Comparison of ENCODE assay signal across 8 cellular contexts in the genomic region with DNA sequence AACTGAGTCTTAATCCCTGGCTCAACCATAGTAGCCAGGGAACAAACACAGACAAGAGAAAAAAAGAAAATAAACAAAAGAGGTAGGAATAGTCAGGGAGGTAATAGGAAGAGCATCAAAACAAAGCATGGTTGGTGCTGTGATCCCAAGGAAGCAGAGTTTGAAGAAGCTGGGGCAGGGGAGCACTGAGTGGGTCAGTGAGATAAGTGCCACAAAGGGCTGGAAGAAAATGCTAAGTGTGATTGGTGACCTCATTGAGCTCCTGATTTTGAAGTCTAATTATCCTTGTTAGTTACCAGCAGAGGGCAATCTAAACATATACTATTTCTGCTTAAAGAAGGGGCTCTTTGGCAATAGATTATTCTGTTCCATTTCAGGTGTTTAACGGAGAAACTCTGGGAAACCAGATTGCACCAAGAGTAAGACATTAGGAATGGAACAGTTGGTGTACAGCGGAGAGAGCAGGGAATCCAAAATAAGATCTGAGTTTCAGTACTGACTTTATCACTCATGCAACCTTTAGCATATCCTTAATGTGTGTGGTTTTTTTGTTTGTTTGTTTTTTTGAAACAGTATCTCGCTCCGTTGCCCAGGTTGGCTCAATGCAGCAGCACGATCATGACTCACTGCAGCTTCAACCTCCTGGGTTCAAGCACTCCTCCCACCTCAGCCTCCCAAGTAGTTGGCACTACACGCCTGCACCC. TPM values are rescaled to one million over a fixed set of nuclear protein-coding genes. Genes with fewer than 3 reads are reported as not detected.
DNase-seq lines count a peak whose midpoint lies in the region; ATAC-seq and TF ChIP-seq lines count a peak whose summit lies in the region.

No MANE protein-coding gene starts in this region.

- no peak overlapping the region for H3K4me3 Mint-ChIP-seq in osteocyte (ENCODE audit: unreplicated experiment)

- CTCF ChIA-PET in BJ (lab: Yijun Ruan, JAX) (interaction anchor here (0.5 to 8.0 kb wide), 27 partner anchors 9 to 366 kb away, joined by 3 to 78 read pairs (median 4); no protein-coding TSS in a partner anchor), SK-N-SH (lab: Yijun Ruan, JAX) (interaction anchor here (0.6 to 8.9 kb wide), 79 partner anchors 9 to 387 kb away, joined by 3 to 145 read pairs (median 4); a partner anchor contains a TSS)

- H3K36me3 Mint-ChIP-seq in osteocyte (ENCODE audit: unreplicated experiment): peaks cover 2% of the 10 kb centered on the region

- TF ChIP-seq CTCF in BJ (IDR thresholded peaks at IDR 0.05; ENCODE audit: insufficient read depth, low read depth, low read length) (peak; percentile 53), SK-N-SH (IDR thresholded peaks at IDR 0.05) (peak; percentile 69), fibroblast of lung (conservative IDR thresholded peaks at IDR 0.05 in 1 of 2, IDR thresholded peaks at IDR 0.05 in 1 of 2; ENCODE audit: low read depth in 1 of 2, low read length in 2 of 2) (peak; percentile 39 to 46), osteocyte (IDR thresholded peaks at IDR 0.05) (peak; percentile 72)

- H3K27me3 Mint-ChIP-seq in osteocyte (ENCODE audit: unreplicated experiment): no peaks in the 10 kb centered on the region

- H3K4me3 ChIP-seq in BJ (ENCODE audit: low read depth, low read length) (no peak overlapping the region), SK-N-SH (ENCODE audit: low read depth in 2 of 2, low read length in 1 of 2) (no peak overlapping the region; a peak in 1 of 4 replicates), fibroblast of lung (replicated peaks in 1 of 4; ENCODE audit: control extremely low read depth in 1 of 4, insufficient read depth in 1 of 4, low read depth in 3 of 4, low read length in 4 of 4) (no peak overlapping the region)

- H3K9me2 ChIP-seq in SK-N-SH: no peaks in the 10 kb centered on the region

- WGBS in SK-N-SH (ENCODE audit: low lambda C conversion rate): 79% methylated on average over 6 of the region's 6 CpGs

- H3K27ac Mint-ChIP-seq in osteocyte (ENCODE audit: unreplicated experiment): no peak overlapping the region

- no peaks in the 10 kb centered on the region for H4K20me1 ChIP-seq in SK-N-SH (ENCODE audit: insufficient read depth)
- no peaks in the 10 kb centered on the region for H4K20me1 ChIP-seq in fibroblast of lung (ENCODE audit: control insufficient read depth, extremely low read depth, insufficient read depth, low read length)

- DNase-seq in BJ (ENCODE audit: low read depth) (no peak), GM19238 (ENCODE audit: insufficient read length, low spot score) (peak; percentile 19), NCI-H1092 (lab: John Stamatoyannopoulos, UW) (peak; percentile 39), SK-N-SH (peak; percentile 65), fibroblast of lung (ENCODE audit: low read depth in 2 of 2) (peak; percentile 57 to 74), osteocyte (ENCODE audit: extremely low spot score, unreplicated experiment) (no peak)

- POLR2A ChIA-PET in BJ (lab: Charles Lee) (no interaction called here), SK-N-SH (lab: Yijun Ruan, JAX) (interaction anchor here (0.6 to 1.1 kb wide), 3 partner anchors 49 to 223 kb away, joined by 3 to 5 read pairs (median 3); no protein-coding TSS in a partner anchor)

- no peaks in the 10 kb centered on the region for H3K79me2 ChIP-seq in SK-N-SH (ENCODE audit: insufficient read depth)
- H3K79me2 ChIP-seq in fibroblast of lung (ENCODE audit: control insufficient read depth, insufficient read depth, low read length): no peaks in the 10 kb centered on the region

- H3K4me1 ChIP-seq in SK-N-SH (ENCODE audit: control insufficient read depth in 1 of 2, insufficient read depth in 2 of 2, low read depth in 1 of 2, low read length in 1 of 2) (no peaks in the 10 kb centered on the region), fibroblast of lung (ENCODE audit: control insufficient read depth, extremely low read depth, insufficient read depth, low read length) (no peaks in the 10 kb centered on the region)

- H2AFZ ChIP-seq in SK-N-SH (ENCODE audit: low read depth) (no peak overlapping the region), fibroblast of lung (ENCODE audit: low read length) (no peak overlapping the region)

- H3K9ac ChIP-seq in SK-N-SH (no peak overlapping the region), fibroblast of lung (ENCODE audit: insufficient read depth, low read length) (no peak overlapping the region)

- no peaks in the 10 kb centered on the region for H3K9me3 ChIP-seq in SK-N-SH
- no peaks in the 10 kb centered on the region for H3K9me3 ChIP-seq in fibroblast of lung (ENCODE audit: control insufficient read depth, insufficient read depth, low read depth, low read length)

- ATAC-seq in GM18520 (IDR thresholded peaks at IDR 0.05; ENCODE audit: unreplicated experiment) (no peak), HG02678 (IDR thresholded peaks at IDR 0.05; ENCODE audit: unreplicated experiment) (no peak)

- H3K4me2 ChIP-seq in SK-N-SH (no peak overlapping the region), fibroblast of lung (ENCODE audit: extremely low read depth, insufficient read depth, low read length) (no peak overlapping the region)

- no peaks in the 10 kb centered on the region for H3K9me3 Mint-ChIP-seq in osteocyte (ENCODE audit: unreplicated experiment)

- H3K4me1 Mint-ChIP-seq in osteocyte (ENCODE audit: unreplicated experiment): peaks cover 5% of the 10 kb centered on the region

- peak; percentile 89 for TF ChIP-seq RAD21 in SK-N-SH (IDR thresholded peaks at IDR 0.05; ENCODE audit: low read length)

- H3F3A ChIP-seq in SK-N-SH (replicated peaks; ENCODE audit: insufficient read depth): no peaks in the 10 kb centered on the region

- no peak for TF ChIP-seq EP300 in SK-N-SH (IDR thresholded peaks at IDR 0.05; ENCODE audit: borderline replicate concordance in 1 of 2, low read depth in 1 of 2, low read length in 1 of 2)

- H3K27me3 ChIP-seq in BJ (ENCODE audit: control insufficient read depth, insufficient read depth, low read length) (no peaks in the 10 kb centered on the region), SK-N-SH (ENCODE audit: insufficient read depth) (no peaks in the 10 kb centered on the region), fibroblast of lung (ENCODE audit: control insufficient read depth, insufficient read depth, low read length) (no peaks in the 10 kb centered on the region)

- H3K27ac ChIP-seq in SK-N-SH (ENCODE audit: low read depth in 2 of 2, low read length in 1 of 2): no peak overlapping the region
- H3K27ac ChIP-seq in fibroblast of lung (ENCODE audit: insufficient read depth, low read length): no peak overlapping the region

- H3K36me3 ChIP-seq in BJ (ENCODE audit: control insufficient read depth, insufficient read depth, low read length) (no peaks in the 10 kb centered on the region), SK-N-SH (replicated peaks in 1 of 2; ENCODE audit: control insufficient read depth in 1 of 2, insufficient read depth in 2 of 2, low read length in 1 of 2) (peaks cover 10 to 11% of the 10 kb centered on the region in 2 experiments), fibroblast of lung (ENCODE audit: control insufficient read depth, insufficient read depth, low read length) (no peaks in the 10 kb centered on the region)

TF ChIP-seq in SK-N-SH, 30 proteins besides CTCF, POLR2A, EP300 and RAD21:
- TF ChIP-seq GABPA (IDR thresholded peaks at IDR 0.05; ENCODE audit: low read depth): no peak
- peak; percentile 78 for TF ChIP-seq SMC3 (IDR thresholded peaks at IDR 0.05; ENCODE audit: low read depth, low read length)

RNA-seq across cellular contexts. Expression of a gene that starts 30.7 kb away (rescaled TPM):
- polyA plus RNA-seq in BJ (2011; rRNA removed): 5.2 and 7.3 TPM in 2 replicates
- 6.3 and 7.9 TPM in 2 replicates for polyA minus RNA-seq in BJ (2011; rRNA and poly(A)+ RNA removed)
- 1.1 and 1.2 TPM in 2 replicates for polyA plus RNA-seq in SK-N-SH (2012; rRNA removed)
- polyA plus RNA-seq in SK-N-SH (2012; cell fraction: cytosol; rRNA removed): 0.80 and 1.4 TPM in 2 replicates
- 3.0 and 3.7 TPM in 2 replicates for polyA plus RNA-seq in SK-N-SH (2012; cell fraction: nucleus; rRNA removed)
- 7.7 and 8.1 TPM in 2 replicates for total RNA-seq in fibroblast of lung
- 2.0 and 3.0 TPM in 2 replicates for polyA plus RNA-seq in fibroblast of lung
- 3.9 TPM in 2 replicates for polyA plus RNA-seq in fibroblast of lung (2012)
- polyA minus RNA-seq in fibroblast of lung (ENCODE audit: low replicate concordance): 0.96 and 1.5 TPM in 2 replicates
- 6.6 and 8.4 TPM in 2 replicates for total RNA-seq in osteocyte

Comparison
In these comparisons a context has a peak if more than half of its experiments do, and no peak if none do; other contexts are left out.
1. DNase-seq: peak in GM19238 (single experiment), NCI-H1092 (single experiment), SK-N-SH (single experiment) and fibroblast of lung (2 of 2); none in BJ (single experiment) and osteocyte (single experiment).
2. Peak in every context shown above with its lines, with median percentiles within 50 percentile points of each other: CTCF ChIP-seq.